ENCODE assay signal across 11 cellular contexts in the genomic region with DNA sequence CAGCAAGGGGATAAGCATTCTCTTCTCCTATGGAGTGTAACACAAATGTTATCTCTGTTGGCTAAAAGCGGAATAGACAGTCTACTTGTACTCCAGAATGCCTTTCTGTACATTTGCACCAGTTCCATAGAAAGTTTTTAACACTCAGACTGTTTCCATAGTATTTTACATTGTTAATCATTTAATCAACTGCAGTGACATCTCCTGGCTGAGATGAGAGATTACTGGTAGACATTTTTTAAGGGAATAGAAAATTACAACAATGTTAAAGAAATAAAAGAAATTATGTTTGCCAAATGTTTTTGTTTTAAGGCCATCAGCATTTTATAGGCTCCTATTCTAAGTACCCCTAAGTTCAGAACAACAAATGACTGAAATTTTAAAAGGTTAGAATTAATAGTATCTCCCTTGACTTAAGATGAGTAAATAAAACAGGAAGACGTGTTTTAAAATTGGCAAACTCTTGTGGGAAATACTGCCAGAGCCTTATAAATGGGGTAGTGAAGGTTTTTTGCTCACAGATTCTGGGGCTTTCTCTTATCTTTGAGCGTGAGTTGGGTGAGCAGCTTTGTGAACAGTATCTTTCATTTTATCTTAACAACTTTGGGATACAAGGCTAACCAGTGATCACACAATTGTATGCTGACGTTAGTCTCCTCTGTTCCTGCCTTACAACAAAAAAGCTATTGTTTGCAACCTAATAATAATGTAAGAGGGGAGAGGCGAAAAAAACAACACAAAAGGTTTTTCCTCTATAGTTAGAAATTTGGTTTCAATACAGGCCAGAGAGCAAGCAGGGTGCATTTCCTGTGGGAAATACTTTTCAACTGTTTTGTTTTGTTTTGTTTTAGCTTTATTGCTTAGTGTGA.
DNase-seq lines count a peak whose midpoint lies in the region; ATAC-seq, FAIRE-seq and TF ChIP-seq lines count a peak whose summit lies in the region.
"Had no signal": no experiment of that assay in that cellular context is flagged by ENCODE, and none has a peak within 500 bp of the region (broad histone marks: within the 10 kb centered on the region; RNA-seq: fewer than 3 reads in every experiment).

No MANE protein-coding gene starts in this region.

- peaks cover 0 to 43% (median 4%) of the 10 kb centered on the region in 6 donors for H3K9me3 Mint-ChIP-seq in immature natural killer cell

- no peaks in the 10 kb centered on the region for H3K36me3 Mint-ChIP-seq in immature natural killer cell
- H3K36me3 Mint-ChIP-seq: activated naive CD4-positive, alpha-beta T cell treated with anti-CD3 and anti-CD28 coated beads, Interleukin-2, amount 50 U/mL, for 24 hours had no signal

- H3K27ac ChIP-seq in fibroblast of lung (ENCODE audit: insufficient read depth, low read length) (no peak overlapping the region), osteoblast (ENCODE audit: low read depth, low read length) (no peak overlapping the region)

- ATAC-seq in GM18907 (IDR thresholded peaks at IDR 0.05; ENCODE audit: unreplicated experiment) (no peak), esophagus mucosa (no peak)

- TF ChIP-seq CTCF in fibroblast of lung (conservative IDR thresholded peaks at IDR 0.05 in 1 of 2, IDR thresholded peaks at IDR 0.05 in 1 of 2; ENCODE audit: low read depth in 1 of 2, low read length in 2 of 2): peak in 1 of 2 donors; percentile 16
- TF ChIP-seq CTCF in osteoblast (IDR thresholded peaks at IDR 0.05; ENCODE audit: extremely low read depth, low read depth, low read length): peak; percentile 49

- H3K79me2 ChIP-seq in fibroblast of lung (ENCODE audit: control insufficient read depth, insufficient read depth, low read length) (no peaks in the 10 kb centered on the region), osteoblast (ENCODE audit: insufficient read depth, low read length) (peaks cover 12% of the 10 kb centered on the region)

- FAIRE-seq in RCC 7860 (lab: Jason Lieb, UNC): peak; percentile 7

- H3K36me3 ChIP-seq in fibroblast of lung (ENCODE audit: control insufficient read depth, insufficient read depth, low read length) (no peaks in the 10 kb centered on the region), osteoblast (ENCODE audit: insufficient read depth, low read length) (no peaks in the 10 kb centered on the region)

- H3K4me1 ChIP-seq in fibroblast of lung (ENCODE audit: control insufficient read depth, extremely low read depth, insufficient read depth, low read length) (no peaks in the 10 kb centered on the region), osteoblast (ENCODE audit: insufficient read depth, low read length) (peaks cover 10% of the 10 kb centered on the region)

- no peak overlapping the region for H3K27ac Mint-ChIP-seq in immature natural killer cell
- H3K27ac Mint-ChIP-seq: activated naive CD4-positive, alpha-beta T cell treated with anti-CD3 and anti-CD28 coated beads, Interleukin-2, amount 50 U/mL, for 24 hours had no signal

- DNase-seq in GM03348 (ENCODE audit: low spot score): peak; percentile 20
- DNase-seq in RCC 7860 (ENCODE audit: low spot score): peak; percentile 23
- DNase-seq in fibroblast of lung (ENCODE audit: low read depth in 2 of 2): peak; percentile 23 to 55
- DNase-seq in osteoblast (ENCODE audit: insufficient read length, low spot score, missing footprints): no peak
- no peak for DNase-seq in NCI-H748 treated with DMSO at 0.1 percent for 48 hours (lab: John Stamatoyannopoulos, UW)
- no peak for DNase-seq in immature natural killer cell
- DNase-seq: activated CD4-positive, CD25-positive, alpha-beta regulatory T cell; NCI-H226 had no signal

- no peak overlapping the region for H3K4me3 Mint-ChIP-seq in immature natural killer cell
- H3K4me3 Mint-ChIP-seq: activated naive CD4-positive, alpha-beta T cell treated with anti-CD3 and anti-CD28 coated beads, Interleukin-2, amount 50 U/mL, for 24 hours had no signal

- H3K4me2 ChIP-seq in fibroblast of lung (ENCODE audit: extremely low read depth, insufficient read depth, low read length) (no peak overlapping the region), osteoblast (ENCODE audit: insufficient read depth, low read length) (no peak overlapping the region)

- H4K20me1 ChIP-seq in fibroblast of lung (ENCODE audit: control insufficient read depth, extremely low read depth, insufficient read depth, low read length) (peaks cover 4% of the 10 kb centered on the region), osteoblast (ENCODE audit: insufficient read depth, low read length) (peaks cover 57% of the 10 kb centered on the region)

- H3K9me3 ChIP-seq in fibroblast of lung (ENCODE audit: control insufficient read depth, insufficient read depth, low read depth, low read length): no peaks in the 10 kb centered on the region
- H3K9me3 ChIP-seq in osteoblast (ENCODE audit: low read depth, low read length): no peaks in the 10 kb centered on the region

- H2AFZ ChIP-seq in fibroblast of lung (ENCODE audit: low read length) (no peak overlapping the region), osteoblast (ENCODE audit: low read length) (no peak overlapping the region)

- no peaks in the 10 kb centered on the region for H3K4me1 Mint-ChIP-seq in immature natural killer cell
- H3K4me1 Mint-ChIP-seq: activated naive CD4-positive, alpha-beta T cell treated with anti-CD3 and anti-CD28 coated beads, Interleukin-2, amount 50 U/mL, for 24 hours had no signal

- H3K4me3 ChIP-seq in fibroblast of lung (replicated peaks in 1 of 4; ENCODE audit: control extremely low read depth in 1 of 4, insufficient read depth in 1 of 4, low read depth in 3 of 4, low read length in 4 of 4) (no peak overlapping the region), osteoblast (ENCODE audit: insufficient read depth, low read length) (no peak overlapping the region)

- no peaks in the 10 kb centered on the region for H3K27me3 ChIP-seq in fibroblast of lung (ENCODE audit: control insufficient read depth, insufficient read depth, low read length)
- no peaks in the 10 kb centered on the region for H3K27me3 ChIP-seq in osteoblast (ENCODE audit: insufficient read depth, low read length)

- H3K27me3 Mint-ChIP-seq in immature natural killer cell (ENCODE audit: low read depth in 3 of 3): peaks cover 0 to 2% (median 0%) of the 10 kb centered on the region in 3 donors
- H3K27me3 Mint-ChIP-seq: activated naive CD4-positive, alpha-beta T cell treated with anti-CD3 and anti-CD28 coated beads, Interleukin-2, amount 50 U/mL, for 24 hours had no signal

- no peak overlapping the region for H3K9ac ChIP-seq in fibroblast of lung (ENCODE audit: insufficient read depth, low read length)

Comparison
In these comparisons a context has a peak if more than half of its experiments do, and no peak if none do; other contexts are left out.
1. DNase-seq: peak in GM03348 (single experiment), RCC 7860 (single experiment) and fibroblast of lung (2 of 2); none in osteoblast (single experiment), NCI-H748 treated with DMSO at 0.1 percent for 48 hours (single experiment) and immature natural killer cell (0 of 3).